Comparison of ENCODE assay signal across 24 cellular contexts in the genomic region with DNA sequence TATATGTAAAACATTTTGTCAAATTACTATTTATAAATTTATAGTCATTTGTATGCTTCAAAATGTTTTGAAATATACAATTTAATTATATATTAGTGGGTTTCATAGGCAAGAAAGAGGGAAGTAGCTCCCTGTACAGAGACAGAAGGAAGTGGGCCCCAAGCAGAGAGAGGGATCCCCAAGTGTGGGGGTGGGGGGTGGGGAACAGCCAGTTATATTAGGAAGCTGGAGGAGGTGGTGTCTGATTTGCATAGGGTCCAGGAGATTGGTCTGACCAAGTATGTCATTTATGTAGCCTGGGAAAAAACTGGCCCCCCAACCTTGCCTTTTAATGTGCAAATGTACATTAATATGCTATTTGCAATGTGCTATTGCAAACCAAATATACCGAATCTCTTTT.
"Had no signal": no experiment of that assay in that cellular context is flagged by ENCODE, and none has a peak within 500 bp of the region (broad histone marks: within the 10 kb centered on the region; RNA-seq: fewer than 3 reads in every experiment).

No MANE protein-coding gene starts in this region.

- H3K27me3 Mint-ChIP-seq: activated naive CD8-positive, alpha-beta T cell treated with anti-CD3 and anti-CD28 coated beads for 36 hours; natural killer cell treated with Interleukin-12 subunit alpha and Interleukin-12 subunit beta and Interleukin-15 and Interleukin-18, amount 100 ng/mL, for 72 hours; stimulated activated naive B cell treated with anti-CD40 and anti-IgM and Interleukin-4, amounts not matched to agents 10 μg/mL and 1 μg/mL and 100 μg/mL, for 72 hours had no signal

- H3K4me3 ChIP-seq: adrenal gland, body of pancreas, colonic mucosa, left lung, lung, mucosa of descending colon, stomach, thyroid gland, upper lobe of left lung, vagina had no signal

- DNase-seq: activated CD4-positive, alpha-beta T cell treated with anti-CD3 and anti-CD28 coated beads for 4 hours; activated CD4-positive, alpha-beta T cell treated with anti-CD3 and anti-CD28 coated beads, Interleukin-2, amount 50 U/mL, for 4 hours; activated naive CD4-positive, alpha-beta T cell; activated naive CD8-positive, alpha-beta T cell treated with anti-CD3 and anti-CD28 coated beads for 36 hours; activated T-cell treated with anti-CD3 and anti-CD28 coated beads for 4 hours; activated T-cell treated with anti-CD3 and anti-CD28 coated beads, Interleukin-2, amount 50 U/mL, for 72 hours; adrenal gland; aorta; body of pancreas; colonic mucosa; effector CD8-positive, alpha-beta T cell; left lung; mucosa of descending colon; right cardiac atrium; stimulated activated CD4-positive, alpha-beta T cell treated with anti-CD3 and anti-CD28 coated beads, Interleukin-15, amount 100 ng/mL, for 24 hours; stimulated activated CD4-positive, alpha-beta T cell treated with anti-CD3 and anti-CD28 coated beads, Interleukin-2, amount 100 ng/mL, for 24 hours; stimulated activated naive B cell treated with anti-CD40 and anti-IgM and Interleukin-4, amounts not matched to agents 10 μg/mL and 1 μg/mL and 100 μg/mL, for 72 hours; stomach; thyroid gland; upper lobe of left lung had no signal

- H3K4me3 Mint-ChIP-seq: activated naive CD8-positive, alpha-beta T cell treated with anti-CD3 and anti-CD28 coated beads for 36 hours; activated T-cell treated with anti-CD3 and anti-CD28 coated beads, Interleukin-2, amount 50 U/mL, for 72 hours; natural killer cell treated with Interleukin-12 subunit alpha and Interleukin-12 subunit beta and Interleukin-15 and Interleukin-18, amount 100 ng/mL, for 72 hours; stimulated activated naive B cell treated with anti-CD40 and anti-IgM and Interleukin-4, amounts not matched to agents 10 μg/mL and 1 μg/mL and 100 μg/mL, for 72 hours had no signal

- H3K4me1 ChIP-seq: adrenal gland, body of pancreas, colonic mucosa, left lung, stomach, thyroid gland, upper lobe of left lung, vagina had no signal

- H3K9me3 ChIP-seq: adrenal gland, body of pancreas, colonic mucosa, left lung, mucosa of descending colon, stomach, thyroid gland, upper lobe of left lung, vagina had no signal

- H3K4me1 Mint-ChIP-seq: activated naive CD8-positive, alpha-beta T cell treated with anti-CD3 and anti-CD28 coated beads for 36 hours; stimulated activated naive B cell treated with anti-CD40 and anti-IgM and Interleukin-4, amounts not matched to agents 10 μg/mL and 1 μg/mL and 100 μg/mL, for 72 hours had no signal

- H3K36me3 Mint-ChIP-seq: activated naive CD8-positive, alpha-beta T cell treated with anti-CD3 and anti-CD28 coated beads for 36 hours; natural killer cell treated with Interleukin-12 subunit alpha and Interleukin-12 subunit beta and Interleukin-15 and Interleukin-18, amount 100 ng/mL, for 72 hours; stimulated activated naive B cell treated with anti-CD40 and anti-IgM and Interleukin-4, amounts not matched to agents 10 μg/mL and 1 μg/mL and 100 μg/mL, for 72 hours had no signal

- H3K36me3 ChIP-seq: adrenal gland, colonic mucosa, left lung, stomach, thyroid gland, upper lobe of left lung, vagina had no signal

- H3K9me3 Mint-ChIP-seq: activated naive CD8-positive, alpha-beta T cell treated with anti-CD3 and anti-CD28 coated beads for 36 hours; activated T-cell treated with anti-CD3 and anti-CD28 coated beads, Interleukin-2, amount 50 U/mL, for 72 hours; stimulated activated naive B cell treated with anti-CD40 and anti-IgM and Interleukin-4, amounts not matched to agents 10 μg/mL and 1 μg/mL and 100 μg/mL, for 72 hours had no signal

- H3K27ac ChIP-seq: adrenal gland, body of pancreas, colonic mucosa, left lung, stomach, thyroid gland, upper lobe of left lung, vagina, VCaP had no signal

- H3K27me3 ChIP-seq: adrenal gland, body of pancreas, colonic mucosa, left lung, stomach, thyroid gland, upper lobe of left lung, vagina had no signal

- ATAC-seq: activated T-cell treated with anti-CD3 and anti-CD28 coated beads, Interleukin-2, amount 50 U/mL, for 72 hours; body of pancreas; left lung; mucosa of descending colon; natural killer cell treated with Interleukin-12 subunit alpha and Interleukin-12 subunit beta and Interleukin-15 and Interleukin-18, amount 100 ng/mL, for 72 hours; right cardiac atrium; stimulated activated naive B cell treated with anti-CD40 and anti-IgM and Interleukin-4, amounts not matched to agents 10 μg/mL and 1 μg/mL and 100 μg/mL, for 72 hours had no signal

- H3K27ac Mint-ChIP-seq: activated naive CD8-positive, alpha-beta T cell treated with anti-CD3 and anti-CD28 coated beads for 36 hours; activated T-cell treated with anti-CD3 and anti-CD28 coated beads, Interleukin-2, amount 50 U/mL, for 72 hours; natural killer cell treated with Interleukin-12 subunit alpha and Interleukin-12 subunit beta and Interleukin-15 and Interleukin-18, amount 100 ng/mL, for 72 hours; stimulated activated naive B cell treated with anti-CD40 and anti-IgM and Interleukin-4, amounts not matched to agents 10 μg/mL and 1 μg/mL and 100 μg/mL, for 72 hours had no signal
